9 cellular contexts compared by ENCODE assay signal in genomic region chr6:90251295-90251992, GRCh38. TPM values are rescaled to one million over a fixed set of nuclear protein-coding genes. Genes with fewer than 3 reads are reported as not detected.
DNase-seq lines count a peak whose midpoint lies in the region; ATAC-seq and TF ChIP-seq lines count a peak whose summit lies in the region.
"Had no signal": no experiment of that assay in that cellular context is flagged by ENCODE, and none has a peak within 500 bp of the region (broad histone marks: within the 10 kb centered on the region; RNA-seq: fewer than 3 reads in every experiment).

No MANE protein-coding gene starts in this region.

- peak overlapping the region; percentile 98 for H3K27ac Mint-ChIP-seq in activated naive CD4-positive, alpha-beta T cell treated with anti-CD3 and anti-CD28 coated beads for 36 hours
- peak overlapping the region; percentile 89 to 90 for H3K27ac Mint-ChIP-seq in stimulated activated naive CD8-positive, alpha-beta T cell treated with anti-CD3 and anti-CD28 coated beads, Interleukin-15, amount 100 ng/mL, for 72 hours
- H3K27ac Mint-ChIP-seq in endodermal cell, result no peak overlapping the region

- peaks cover 90% of the 10 kb centered on the region for H3K4me1 Mint-ChIP-seq in activated naive CD4-positive, alpha-beta T cell treated with anti-CD3 and anti-CD28 coated beads for 36 hours (ENCODE audit: low read depth)
- H3K4me1 Mint-ChIP-seq in stimulated activated naive CD8-positive, alpha-beta T cell treated with anti-CD3 and anti-CD28 coated beads, Interleukin-15, amount 100 ng/mL, for 72 hours, result peaks cover 79% of the 10 kb centered on the region
- no peaks in the 10 kb centered on the region for H3K4me1 Mint-ChIP-seq in endodermal cell

- peak overlapping the region; percentile 8 for H3K4me3 Mint-ChIP-seq in activated naive CD4-positive, alpha-beta T cell treated with anti-CD3 and anti-CD28 coated beads for 36 hours
- peak overlapping the region; percentile 33 to 71 for H3K4me3 Mint-ChIP-seq in stimulated activated naive CD8-positive, alpha-beta T cell treated with anti-CD3 and anti-CD28 coated beads, Interleukin-15, amount 100 ng/mL, for 72 hours
- H3K4me3 Mint-ChIP-seq in endodermal cell, result no peak overlapping the region

- no peaks in the 10 kb centered on the region for H4K20me1 ChIP-seq in MM.1S (ENCODE audit: insufficient read depth, low read length)

- H3K79me2 ChIP-seq in MM.1S (ENCODE audit: low read length), result peaks cover 23% of the 10 kb centered on the region

- H3K4me2 ChIP-seq in MM.1S (ENCODE audit: low read depth, low read length), result peak overlapping the region; percentile 59

- DNase-seq in activated naive CD4-positive, alpha-beta T cell treated with anti-CD3 and anti-CD28 coated beads for 36 hours, result no peak
- DNase-seq in activated naive CD4-positive, alpha-beta T cell treated with anti-CD3 and anti-CD28 coated beads, Interleukin-2, amount 50 U/mL, for 16 hours, result no peak
- peak; percentile 90 for DNase-seq in MM.1S
- DNase-seq in stimulated activated naive CD8-positive, alpha-beta T cell treated with anti-CD3 and anti-CD28 coated beads, Interleukin-15, amount 100 ng/mL, for 72 hours, result no peak
- no peak for DNase-seq in D341Med (ENCODE audit: low spot score)
- no peak for DNase-seq in endodermal cell
- DNase-seq in dorsolateral prefrontal cortex, result no peak
- DNase-seq: head of caudate nucleus had no signal

- H2AFZ ChIP-seq in MM.1S (ENCODE audit: low read length), result no peak overlapping the region

- no peaks in the 10 kb centered on the region for H3K9me3 ChIP-seq in MM.1S (replicated peaks; ENCODE audit: insufficient read depth, low read length)
- no peaks in the 10 kb centered on the region for H3K9me3 ChIP-seq in endodermal cell (ENCODE audit: control insufficient read depth, low read length)

- peak overlapping the region; percentile 51 for H3K9ac ChIP-seq in MM.1S (ENCODE audit: low read length)
- H3K9ac ChIP-seq in endodermal cell (ENCODE audit: extremely low read depth, low read length, poor library complexity, severe bottlenecking), result no peak overlapping the region

- H3K27me3 ChIP-seq in MM.1S (replicated peaks; ENCODE audit: insufficient read depth, low read length), result no peaks in the 10 kb centered on the region
- no peaks in the 10 kb centered on the region for H3K27me3 ChIP-seq in endodermal cell (ENCODE audit: control insufficient read depth, insufficient read depth, low read length, poor library complexity, severe bottlenecking)
- no peaks in the 10 kb centered on the region for H3K27me3 ChIP-seq in dorsolateral prefrontal cortex

- H3K36me3 ChIP-seq in MM.1S (replicated peaks; ENCODE audit: insufficient read depth, low read length) (no peaks in the 10 kb centered on the region), endodermal cell (ENCODE audit: control insufficient read depth, insufficient read depth, low read length) (peaks cover 14% of the 10 kb centered on the region)

- H3K9me2 ChIP-seq in MM.1S (replicated peaks; ENCODE audit: insufficient read depth, low read length), result no peaks in the 10 kb centered on the region

- H3K4me1 ChIP-seq in MM.1S (ENCODE audit: low read length) (peaks cover 48% of the 10 kb centered on the region), endodermal cell (ENCODE audit: control insufficient read depth, insufficient read depth, low read length) (no peaks in the 10 kb centered on the region)

- H3K27ac ChIP-seq in MM.1S (ENCODE audit: low read length), result peak overlapping the region; percentile 88
- no peak overlapping the region for H3K27ac ChIP-seq in endodermal cell (ENCODE audit: low read depth, low read length)
- H3K27ac ChIP-seq in dorsolateral prefrontal cortex, result no peak overlapping the region

- peaks cover 25% of the 10 kb centered on the region for H3F3A ChIP-seq in MM.1S (ENCODE audit: insufficient read depth, low read length)

- CTCF ChIA-PET in activated naive CD4-positive, alpha-beta T cell treated with anti-CD3 and anti-CD28 coated beads for 36 hours (lab: Charles Lee), result interaction anchor here (0.6 to 1.5 kb wide), 3 partner anchors 15 to 228 kb away, joined by 3 to 4 read pairs (median 4); no protein-coding TSS in a partner anchor

- H3K36me3 Mint-ChIP-seq in activated naive CD4-positive, alpha-beta T cell treated with anti-CD3 and anti-CD28 coated beads for 36 hours (ENCODE audit: low read depth), result peaks cover 43% of the 10 kb centered on the region
- H3K36me3 Mint-ChIP-seq in endodermal cell (ENCODE audit: low read depth), result peaks cover 16% of the 10 kb centered on the region

- TF ChIP-seq CTCF in MM.1S (IDR thresholded peaks at IDR 0.05; ENCODE audit: low read length), result no peak
- no peak for TF ChIP-seq CTCF in endodermal cell (conservative IDR thresholded peaks at IDR 0.05)
- TF ChIP-seq CTCF in dorsolateral prefrontal cortex (IDR thresholded peaks at IDR 0.05 in 54 of 56, conservative IDR thresholded peaks at IDR 0.05 in 2 of 56; ENCODE audit: low read depth in 1 of 56, partially characterized antibody in 56 of 56), result no peak

- 89 to 91% methylated on average over 3 to 4 of the region's 4 CpGs for WGBS in endodermal cell (ENCODE audit: insufficient coverage in 1 of 2, insufficient read length in 1 of 2), 2 experiments

- intact Hi-C loops in activated naive CD4-positive, alpha-beta T cell treated with anti-CD3 and anti-CD28 coated beads for 36 hours (cut with micrococcal nuclease), result loop anchor here (1.0 to 10.0 kb wide), 5 partner anchors 49 to 897 kb away; partner anchors contain the start of gene UBE2J1
- intact Hi-C loops in dorsolateral prefrontal cortex (cut with DNase I), result no loop called here

- no peaks in the 10 kb centered on the region for H3K27me3 Mint-ChIP-seq in activated naive CD4-positive, alpha-beta T cell treated with anti-CD3 and anti-CD28 coated beads for 36 hours (ENCODE audit: low read depth)
- H3K27me3 Mint-ChIP-seq in stimulated activated naive CD8-positive, alpha-beta T cell treated with anti-CD3 and anti-CD28 coated beads, Interleukin-15, amount 100 ng/mL, for 72 hours, result no peaks in the 10 kb centered on the region
- H3K27me3 Mint-ChIP-seq in endodermal cell (ENCODE audit: insufficient read depth), result no peaks in the 10 kb centered on the region

- peaks cover 7% of the 10 kb centered on the region for H3K9me3 Mint-ChIP-seq in activated naive CD4-positive, alpha-beta T cell treated with anti-CD3 and anti-CD28 coated beads for 36 hours
- peaks cover 19 to 20% of the 10 kb centered on the region in 2 donors for H3K9me3 Mint-ChIP-seq in stimulated activated naive CD8-positive, alpha-beta T cell treated with anti-CD3 and anti-CD28 coated beads, Interleukin-15, amount 100 ng/mL, for 72 hours
- no peaks in the 10 kb centered on the region for H3K9me3 Mint-ChIP-seq in endodermal cell

- H3K4me3 ChIP-seq in MM.1S (ENCODE audit: low read length) (peak overlapping the region; percentile 33), endodermal cell (ENCODE audit: low read length) (no peak overlapping the region), dorsolateral prefrontal cortex (no peak overlapping the region)

- ATAC-seq in HG02759 (IDR thresholded peaks at IDR 0.05; ENCODE audit: unreplicated experiment), result peak; percentile 91
- ATAC-seq in stimulated activated naive CD8-positive, alpha-beta T cell treated with anti-CD3 and anti-CD28 coated beads, Interleukin-15, amount 100 ng/mL, for 72 hours, result peak; percentile 77

RNA-seq across cellular contexts. Expression of gene BACH2, which starts 45.2 kb away (rescaled TPM):
- total RNA-seq in activated naive CD4-positive, alpha-beta T cell treated with anti-CD3 and anti-CD28 coated beads for 36 hours, result 10 to 100 TPM; 75.1 to 77.9 TPM
- total RNA-seq in endodermal cell (10 to 100 TPM; 11.0 to 22.3 TPM), dorsolateral prefrontal cortex (10 to 100 TPM in 116 of 120 experiments, 1 to 10 TPM in 4; 6.8 to 31.2 (median 16.9) TPM)
- 11.1 TPM for polyA plus RNA-seq in endodermal cell (2013, experiment 1 of 2)
- 10.0 TPM for polyA plus RNA-seq in endodermal cell (2013, experiment 2 of 2)
